In genomic region chr5:138789771-138790242, GRCh38 we compare ENCODE assay signal across 8 cellular contexts. TPM values are rescaled to one million over a fixed set of nuclear protein-coding genes. Genes with fewer than 3 reads are reported as not detected.
DNase-seq lines count a peak whose midpoint lies in the region; ATAC-seq, FAIRE-seq and TF ChIP-seq lines count a peak whose summit lies in the region.

No MANE protein-coding gene starts in this region.

- DNase-seq in NCI-H2029 treated with DMSO at 0.1 percent for 48 hours (lab: John Stamatoyannopoulos, UW) (peak; percentile 13), NCI-H2029 (lab: John Stamatoyannopoulos, UW) (no peak), HTR-8/SVneo (ENCODE audit: insufficient read length, low spot score) (peak; percentile 40), left ventricle myocardium inferior (no peak), thoracic aorta (ENCODE audit: low spot score) (no peak), occipital lobe (lab: John Stamatoyannopoulos, UW) (no peak)
- DNase-seq in stimulated activated CD4-positive, alpha-beta T cell treated with anti-CD3 and anti-CD28 coated beads, Interleukin-15, amount 100 ng/mL, for 24 hours = no peak

- no peaks in the 10 kb centered on the region for H4K20me1 ChIP-seq in SU-DHL-6 (ENCODE audit: low read depth, low read length)

- no peak overlapping the region for H3K27ac ChIP-seq in SU-DHL-6 (ENCODE audit: low read depth, low read length)
- no peak overlapping the region for H3K27ac ChIP-seq in left ventricle myocardium inferior (replicated peaks)
- no peak overlapping the region for H3K27ac ChIP-seq in thoracic aorta

- H3K36me3 ChIP-seq in SU-DHL-6 (ENCODE audit: low read length) = no peaks in the 10 kb centered on the region
- H3K36me3 ChIP-seq in left ventricle myocardium inferior = peaks cover 13% of the 10 kb centered on the region
- no peaks in the 10 kb centered on the region for H3K36me3 ChIP-seq in thoracic aorta

- H3K4me1 ChIP-seq in left ventricle myocardium inferior (peaks cover 97% of the 10 kb centered on the region), thoracic aorta (ENCODE audit: control insufficient read depth in 1 of 2, low read depth in 2 of 2) (peaks cover 16 to 61% of the 10 kb centered on the region in 2 donors)

- no peaks in the 10 kb centered on the region for H3K9me2 ChIP-seq in SU-DHL-6 (replicated peaks; ENCODE audit: insufficient read depth, low read length)

- H3K4me3 ChIP-seq in SU-DHL-6 (ENCODE audit: insufficient read depth, low read length, poor library complexity, severe bottlenecking) = no peak overlapping the region
- no peak overlapping the region for H3K4me3 ChIP-seq in left ventricle myocardium inferior
- no peak overlapping the region for H3K4me3 ChIP-seq in thoracic aorta

- ATAC-seq in thoracic aorta (ENCODE audit: insufficient number of reproducible peaks, low FRiP score, low read depth) = no peak

- H2AFZ ChIP-seq in SU-DHL-6 (ENCODE audit: low read depth, low read length, severe bottlenecking) = no peak overlapping the region

- no peak overlapping the region for H3K4me2 ChIP-seq in SU-DHL-6 (ENCODE audit: low read depth, low read length, poor library complexity, severe bottlenecking)

- no peaks in the 10 kb centered on the region for H3F3A ChIP-seq in SU-DHL-6 (ENCODE audit: insufficient read depth)

- FAIRE-seq in HTR-8/SVneo (lab: Jason Lieb, UNC) = no peak

- H3K9ac ChIP-seq in SU-DHL-6 (ENCODE audit: low read length) = no peak overlapping the region

- H3K27me3 ChIP-seq in SU-DHL-6 (ENCODE audit: low read length) (no peaks in the 10 kb centered on the region), left ventricle myocardium inferior (ENCODE audit: low read depth) (no peaks in the 10 kb centered on the region), thoracic aorta (replicated peaks; ENCODE audit: insufficient read depth) (no peaks in the 10 kb centered on the region)

- H3K79me2 ChIP-seq in SU-DHL-6 (ENCODE audit: insufficient read depth, low read length) = no peaks in the 10 kb centered on the region

- no peaks in the 10 kb centered on the region for H3K9me3 ChIP-seq in SU-DHL-6 (ENCODE audit: insufficient read depth, low read length)
- H3K9me3 ChIP-seq in left ventricle myocardium inferior (replicated peaks) = no peaks in the 10 kb centered on the region
- no peaks in the 10 kb centered on the region for H3K9me3 ChIP-seq in thoracic aorta

- TF ChIP-seq CTCF in SU-DHL-6 (IDR thresholded peaks at IDR 0.05; ENCODE audit: insufficient read depth, low read length, poor library complexity, severe bottlenecking) = peak; percentile 80
- TF ChIP-seq CTCF in left ventricle myocardium inferior (IDR thresholded peaks at IDR 0.05; ENCODE audit: borderline replicate concordance) = peak; percentile 66
- TF ChIP-seq CTCF in thoracic aorta (IDR thresholded peaks at IDR 0.05) = peak; percentile 32

- intact Hi-C loops in left ventricle myocardium inferior (cut with micrococcal nuclease) = no loop called here

RNA-seq across cellular contexts. Expression of gene CTNNA1, which starts 36.6 kb away (rescaled TPM):
- total RNA-seq in left ventricle myocardium inferior (341 TPM), thoracic aorta (100 to 1,000 TPM; 266 to 322 TPM), occipital lobe (216 TPM)

Comparison
In these comparisons a context has a peak if more than half of its experiments do, and no peak if none do; other contexts are left out.
1. DNase-seq: peak in NCI-H2029 treated with DMSO at 0.1 percent for 48 hours (single experiment) and HTR-8/SVneo (single experiment); none in NCI-H2029 (single experiment), left ventricle myocardium inferior (single experiment), thoracic aorta (single experiment), occipital lobe (single experiment) and stimulated activated CD4-positive, alpha-beta T cell treated with anti-CD3 and anti-CD28 coated beads, Interleukin-15, amount 100 ng/mL, for 24 hours (single experiment).
2. Peak in every context shown above with its lines, with median percentiles within 50 percentile points of each other: CTCF ChIP-seq.